26 cellular contexts compared by ENCODE assay signal in the genomic region with DNA sequence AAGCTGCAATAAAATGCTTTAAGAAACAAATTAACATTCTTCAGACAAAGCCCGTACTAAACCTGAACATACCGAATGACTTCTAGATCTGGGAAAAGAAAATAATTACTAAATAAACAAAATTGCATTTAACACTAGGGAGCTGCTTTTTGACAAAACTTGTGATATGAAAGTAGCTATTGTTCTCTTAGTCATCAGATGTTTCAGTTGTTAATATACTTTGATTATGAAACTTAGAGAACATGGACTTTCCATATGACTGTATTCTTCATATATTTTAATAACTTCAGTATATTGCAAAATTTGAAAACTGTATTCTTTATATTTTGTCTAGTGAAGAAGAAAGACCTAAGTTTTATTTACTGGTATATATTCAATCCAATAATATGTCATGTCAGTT.
"Had no signal": no experiment of that assay in that cellular context is flagged by ENCODE, and none has a peak within 500 bp of the region (broad histone marks: within the 10 kb centered on the region; RNA-seq: fewer than 3 reads in every experiment).

No MANE protein-coding gene starts in this region.

- ATAC-seq: effector memory CD8-positive, alpha-beta T cell; esophagus mucosa; foreskin keratinocyte; gastrocnemius medialis; gastroesophageal sphincter; heart left ventricle; heart right ventricle had no signal

- DNase-seq: colonic mucosa; cortex of kidney; dermis blood vessel endothelial cell; dorsolateral prefrontal cortex; effector CD4-positive, alpha-beta T cell; effector CD8-positive, alpha-beta T cell; effector memory CD4-positive, alpha-beta T cell; effector memory CD8-positive, alpha-beta T cell; endodermal cell; erythroblast; esophagus squamous epithelium; foreskin fibroblast; foreskin keratinocyte; foreskin melanocyte; gastrocnemius medialis; glutamatergic neuron; head of caudate nucleus; heart left ventricle; heart right ventricle had no signal

- H3K27ac Mint-ChIP-seq: dendritic cell treated with granulocyte-macrophage colony-stimulating factor and Interleukin-4, amounts not matched to agents 40 ng/mL and 50 ng/mL, for 4 days; effector memory CD8-positive, alpha-beta T cell; endodermal cell had no signal

- H3K4me3 Mint-ChIP-seq: dendritic cell treated with granulocyte-macrophage colony-stimulating factor and Interleukin-4, amounts not matched to agents 40 ng/mL and 50 ng/mL, for 4 days; effector memory CD8-positive, alpha-beta T cell; endodermal cell had no signal

- H3K36me3 ChIP-seq: colonic mucosa, esophagus muscularis mucosa, esophagus squamous epithelium, gastrocnemius medialis, gastroesophageal sphincter, heart left ventricle, heart right ventricle had no signal

- H3K27me3 Mint-ChIP-seq: dendritic cell treated with granulocyte-macrophage colony-stimulating factor and Interleukin-4, amounts not matched to agents 40 ng/mL and 50 ng/mL, for 4 days; effector memory CD8-positive, alpha-beta T cell had no signal

- H3K4me3 ChIP-seq: colonic mucosa, coronary artery, dorsolateral prefrontal cortex, esophagus muscularis mucosa, esophagus squamous epithelium, gastrocnemius medialis, gastroesophageal sphincter, heart left ventricle, heart right ventricle had no signal

- H3K9me3 ChIP-seq: colonic mucosa, esophagus muscularis mucosa, gastrocnemius medialis, gastroesophageal sphincter had no signal

- H3K4me1 ChIP-seq: colonic mucosa, esophagus muscularis mucosa, esophagus squamous epithelium, foreskin keratinocyte, gastrocnemius medialis, gastroesophageal sphincter, heart left ventricle, heart right ventricle had no signal

- FAIRE-seq: endothelial cell of umbilical vein had no signal

- H3K9me3 Mint-ChIP-seq: endodermal cell had no signal

- H3K27ac ChIP-seq: colonic mucosa, coronary artery, dorsolateral prefrontal cortex, epithelial cell of prostate, esophagus muscularis mucosa, esophagus squamous epithelium, foreskin keratinocyte, gastrocnemius medialis, gastroesophageal sphincter, heart left ventricle, heart right ventricle had no signal

- H3K27me3 ChIP-seq: colonic mucosa, dorsolateral prefrontal cortex, esophagus muscularis mucosa, esophagus squamous epithelium, foreskin keratinocyte, gastrocnemius medialis, gastroesophageal sphincter, heart left ventricle, heart right ventricle had no signal

- H3K4me1 Mint-ChIP-seq: endodermal cell had no signal
